In the genomic region with DNA sequence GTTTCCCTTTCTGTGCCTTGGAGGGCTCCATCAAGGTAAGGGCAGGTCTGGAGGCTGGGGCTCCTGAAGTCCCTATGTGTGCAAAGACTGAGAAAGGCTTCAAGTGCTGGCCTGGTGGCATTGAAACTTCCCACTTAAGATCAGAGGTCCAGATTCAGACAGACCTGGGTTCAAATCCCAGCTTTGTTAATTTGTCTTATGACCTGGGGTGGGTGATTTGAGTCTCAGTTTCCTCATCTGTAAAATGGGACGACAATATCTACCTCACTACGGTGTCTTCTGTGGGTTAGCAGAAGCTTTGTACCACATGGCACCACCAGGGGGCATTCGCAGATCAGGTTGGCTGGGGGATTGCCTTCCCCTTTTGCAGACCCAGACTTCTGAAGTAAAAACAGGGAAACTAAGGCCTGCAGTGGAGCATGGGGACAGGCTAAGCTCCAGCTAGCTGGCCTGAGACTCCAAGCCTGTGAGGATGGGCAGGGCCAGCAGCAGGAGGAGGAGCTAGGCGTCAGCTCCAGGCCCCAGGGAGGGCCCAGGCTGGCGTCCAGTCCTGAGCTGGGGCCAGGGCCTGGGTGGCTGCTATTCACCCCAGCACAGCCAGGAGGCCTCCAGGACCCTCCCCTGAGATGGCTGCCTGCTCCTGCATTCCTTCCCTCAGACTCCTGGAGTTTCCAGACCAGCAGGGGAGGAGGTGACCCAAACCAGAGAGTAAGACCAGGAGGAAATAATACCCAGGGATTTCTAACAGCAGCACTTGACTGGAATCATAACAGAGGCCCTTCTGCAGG, we compare ENCODE assay signal across 8 cellular contexts. TPM values are rescaled to one million over a fixed set of nuclear protein-coding genes. Genes with fewer than 3 reads are reported as not detected.
A peak's percentile ranks its signal among the peaks of the same experiment; 100 is the strongest.
DNase-seq lines count a peak whose midpoint lies in the region; ATAC-seq, FAIRE-seq and TF ChIP-seq lines count a peak whose summit lies in the region.

No MANE protein-coding gene starts in this region.

- no peaks in the 10 kb centered on the region for H3K9me3 Mint-ChIP-seq in CD8-positive, alpha-beta memory T cell
- no peaks in the 10 kb centered on the region for H3K9me3 Mint-ChIP-seq in naive B cell

- peaks cover 2% of the 10 kb centered on the region for H3K36me3 ChIP-seq in CD8-positive, alpha-beta memory T cell (ENCODE audit: insufficient read depth, low read length)

- peak; percentile 90 for FAIRE-seq in RCC 7860 (lab: Jason Lieb, UNC)

- no peaks in the 10 kb centered on the region for H3K27me3 ChIP-seq in CD8-positive, alpha-beta memory T cell (ENCODE audit: insufficient read depth, low read length, poor library complexity, severe bottlenecking)

- H3K4me1 Mint-ChIP-seq in CD8-positive, alpha-beta memory T cell: peaks cover 23 to 43% (median 27%) of the 10 kb centered on the region in 3 donors
- H3K4me1 Mint-ChIP-seq in naive B cell: peaks cover 21 to 42% (median 37%) of the 10 kb centered on the region in 3 donors

- POLR2A ChIA-PET in CD8-positive, alpha-beta memory T cell (lab: Charles Lee): interaction anchor here (0.6 to 6.2 kb wide), 11 partner anchors 15 to 137 kb away, joined by 3 to 48 read pairs (median 9); a partner anchor contains a TSS

- TF ChIP-seq CTCF in fibroblast of mammary gland (conservative IDR thresholded peaks at IDR 0.05; ENCODE audit: control insufficient read depth, insufficient read depth, low read depth, low read length): peak; percentile 60

- peaks cover 0 to 1% of the 10 kb centered on the region in 2 donors for H3K27me3 Mint-ChIP-seq in CD8-positive, alpha-beta memory T cell
- no peaks in the 10 kb centered on the region for H3K27me3 Mint-ChIP-seq in naive B cell

- peak overlapping the region; percentile 37 to 96 (median 88) for H3K27ac Mint-ChIP-seq in CD8-positive, alpha-beta memory T cell
- peak overlapping the region in 4 of 6 donors; percentile 70 to 94 (median 84) for H3K27ac Mint-ChIP-seq in naive B cell

- peak; percentile 52 to 56 for ATAC-seq in naive B cell (ENCODE audit: low read depth in 2 of 2)
- no peak for ATAC-seq in HG03097 (IDR thresholded peaks at IDR 0.05; ENCODE audit: low FRiP score, unreplicated experiment)

- peaks cover 0 to 37% (median 0%) of the 10 kb centered on the region in 3 donors for H3K36me3 Mint-ChIP-seq in CD8-positive, alpha-beta memory T cell
- H3K36me3 Mint-ChIP-seq in naive B cell: peaks cover 0 to 12% of the 10 kb centered on the region in 2 donors

- H3K9me3 ChIP-seq in CD8-positive, alpha-beta memory T cell (ENCODE audit: low read length): no peaks in the 10 kb centered on the region

- no peak overlapping the region for H3K27ac ChIP-seq in CD8-positive, alpha-beta memory T cell (ENCODE audit: low read depth, low read length)

- CTCF ChIA-PET in CD8-positive, alpha-beta memory T cell (lab: Charles Lee): interaction anchor here (0.7 to 9.0 kb wide), 52 partner anchors 8 to 198 kb away, joined by 3 to 246 read pairs (median 4); a partner anchor contains a TSS

- H3K4me1 ChIP-seq in CD8-positive, alpha-beta memory T cell (ENCODE audit: insufficient read depth, low read length): peaks cover 37% of the 10 kb centered on the region

- peak overlapping the region; percentile 7 for H3K4me3 ChIP-seq in CD8-positive, alpha-beta memory T cell (ENCODE audit: low read length)
- peak overlapping the region; percentile 53 for H3K4me3 ChIP-seq in fibroblast of mammary gland (ENCODE audit: control insufficient read depth, low read depth, low read length)

- DNase-seq in CD8-positive, alpha-beta memory T cell: peak; percentile 78 to 91 (median 81)
- peak; percentile 60 for DNase-seq in HS-5 (ENCODE audit: low read depth)
- DNase-seq in RCC 7860 (ENCODE audit: low spot score): peak; percentile 95
- DNase-seq in activated T-helper 1 cell treated with anti-CD3 and anti-CD28 coated beads, Interleukin-2, amount 50 U/mL, for 16 hours (ENCODE audit: low read depth in 1 of 2, low spot score in 1 of 2): peak; percentile 76 to 79
- DNase-seq in fibroblast of mammary gland (ENCODE audit: low read depth): peak; percentile 88
- DNase-seq in naive B cell: peak; percentile 86
- DNase-seq in stimulated activated CD8-positive, alpha-beta memory T cell treated with anti-CD3 and anti-CD28 coated beads, Interleukin-7, amount 100 ng/mL, for 24 hours (ENCODE audit: low read depth): peak; percentile 78

- H3K4me3 Mint-ChIP-seq in CD8-positive, alpha-beta memory T cell: peak overlapping the region; percentile 80 to 95 (median 90)
- H3K4me3 Mint-ChIP-seq in naive B cell: peak overlapping the region; percentile 84 to 96 (median 93)

RNA-seq across cellular contexts. Expression of a gene that starts 1.5 kb away (rescaled TPM):
- total RNA-seq in CD8-positive, alpha-beta memory T cell: 1 to 10 TPM; 4.0 to 5.3 TPM
- 17.8 TPM for polyA plus RNA-seq in CD8-positive, alpha-beta memory T cell
- polyA plus RNA-seq in naive B cell (ENCODE audit: low read depth in 6 of 6): 10 to 100 TPM in 5 of 6 donors, not detected in 1; 11.0 to 18.5 (median 14.7) TPM

RNA-seq across cellular contexts. Expression of a gene that starts 21.2 kb away (rescaled TPM):
- 10 to 100 TPM; 18.9 to 20.7 TPM for total RNA-seq in CD8-positive, alpha-beta memory T cell
- polyA plus RNA-seq in CD8-positive, alpha-beta memory T cell: 16.4 TPM
- 1 to 10 TPM in 5 of 6 donors, under 1 TPM in 1; 0.66 to 4.7 (median 1.3) TPM for polyA plus RNA-seq in naive B cell (ENCODE audit: low read depth in 6 of 6)

RNA-seq across cellular contexts. Expression of a gene that starts 38.9 kb away (rescaled TPM):
- total RNA-seq in CD8-positive, alpha-beta memory T cell: 10 to 100 TPM; 14.7 to 17.3 TPM
- polyA plus RNA-seq in CD8-positive, alpha-beta memory T cell: 55.2 TPM
- 10 to 100 TPM; 39.9 to 54.0 (median 40.7) TPM for polyA plus RNA-seq in naive B cell (ENCODE audit: low read depth in 6 of 6)

RNA-seq across cellular contexts. Expression of a gene that starts 41.3 kb away (rescaled TPM):
- 10 to 100 TPM; 87.5 to 88.6 TPM for total RNA-seq in CD8-positive, alpha-beta memory T cell
- not detected for polyA plus RNA-seq in CD8-positive, alpha-beta memory T cell
- not detected for polyA plus RNA-seq in naive B cell (ENCODE audit: low read depth in 6 of 6)
